In genomic region chr20:62080249-62080993, GRCh38 we compare ENCODE assay signal across 15 cellular contexts.
"Had no signal": no experiment of that assay in that cellular context is flagged by ENCODE, and none has a peak within 500 bp of the region (broad histone marks: within the 10 kb centered on the region; RNA-seq: fewer than 3 reads in every experiment).

No MANE protein-coding gene starts in this region.

- H3K27ac Mint-ChIP-seq: activated naive CD4-positive, alpha-beta T cell treated with anti-CD3 and anti-CD28 coated beads, Interleukin-2, amount 50 U/mL, for 72 hours; memory B cell; WTC11 had no signal

- H3K4me3 Mint-ChIP-seq: central memory CD8-positive, alpha-beta T cell; memory B cell; neural crest cell; WTC11 had no signal

- DNase-seq: activated CD4-positive, alpha-beta T cell treated with anti-CD3 and anti-CD28 coated beads for 48 hours; amygdala; effector memory CD4-positive, alpha-beta T cell; heart right ventricle; islet precursor cell; left ventricle myocardium inferior; stimulated activated CD4-positive, alpha-beta T cell treated with anti-CD3 and anti-CD28 coated beads, Interleukin-15, amount 100 ng/mL, for 24 hours; stimulated activated CD4-positive, alpha-beta T cell treated with anti-CD3 and anti-CD28 coated beads, Interleukin-4, amount 100 ng/mL, for 24 hours; stomach had no signal

- H3K4me1 ChIP-seq: heart right ventricle, left ventricle myocardium inferior, stomach had no signal

- H3K27ac ChIP-seq: heart right ventricle, left ventricle myocardium inferior, stomach, thoracic aorta had no signal

- H3K4me1 Mint-ChIP-seq: central memory CD8-positive, alpha-beta T cell; memory B cell; neural crest cell; WTC11 had no signal

- ATAC-seq: activated naive CD4-positive, alpha-beta T cell treated with anti-CD3 and anti-CD28 coated beads, Interleukin-2, amount 50 U/mL, for 72 hours; heart right ventricle; WTC11 had no signal

- H3K4me3 ChIP-seq: heart right ventricle, left ventricle myocardium inferior, stomach, thoracic aorta had no signal

- H3K36me3 ChIP-seq: heart right ventricle, left ventricle myocardium inferior, stomach, thoracic aorta had no signal
